22 cellular contexts compared by ENCODE assay signal in genomic region chr2:11786592-11786991, GRCh38.
"Had no signal": no experiment of that assay in that cellular context is flagged by ENCODE, and none has a peak within 500 bp of the region (broad histone marks: within the 10 kb centered on the region; RNA-seq: fewer than 3 reads in every experiment).

No MANE protein-coding gene starts in this region.

- DNase-seq: heart left ventricle; hypothalamus; immature natural killer cell; left ventricle myocardium inferior; mesendoderm; midbrain; mucosa of descending colon; naive thymus-derived CD4-positive, alpha-beta T cell; pancreas; psoas muscle; right lobe of liver; stimulated activated CD4-positive, alpha-beta T cell treated with anti-CD3 and anti-CD28 coated beads, Interleukin-12 subunit alpha, Interleukin-12 subunit beta, amount 100 ng/mL, for 4 hours; stimulated activated CD4-positive, alpha-beta T cell treated with anti-CD3 and anti-CD28 coated beads, Interleukin-15, amount 100 ng/mL, for 24 hours; stimulated activated CD4-positive, alpha-beta T cell treated with anti-CD3 and anti-CD28 coated beads, Interleukin-2, amount 100 ng/mL, for 24 hours; stimulated activated CD4-positive, alpha-beta T cell treated with anti-CD3 and anti-CD28 coated beads, Interleukin-4, amount 100 ng/mL, for 1 hour; stimulated activated naive CD4-positive, alpha-beta T cell; tibial artery; trophoblast cell; upper lobe of right lung had no signal

- H3K27me3 Mint-ChIP-seq: naive thymus-derived CD4-positive, alpha-beta T cell; natural killer cell treated with Interleukin-12 subunit alpha and Interleukin-12 subunit beta and Interleukin-15 and Interleukin-18, amount 100 ng/mL, for 72 hours; stimulated activated naive CD8-positive, alpha-beta T cell treated with anti-CD3 and anti-CD28 coated beads, Interleukin-15, Interleukin-2, amounts not matched to agents 100 ng/mL and 50 ng/mL, for 24 hours had no signal

- H3K4me3 Mint-ChIP-seq: immature natural killer cell; naive thymus-derived CD4-positive, alpha-beta T cell; natural killer cell treated with Interleukin-12 subunit alpha and Interleukin-12 subunit beta and Interleukin-15 and Interleukin-18, amount 100 ng/mL, for 72 hours; stimulated activated effector memory CD8-positive, alpha-beta T cell treated with anti-CD3 and anti-CD28 coated beads, Interleukin-12 subunit alpha, Interleukin-12 subunit beta, amount 100 ng/mL, for 72 hours; stimulated activated naive CD8-positive, alpha-beta T cell treated with anti-CD3 and anti-CD28 coated beads, Interleukin-15, Interleukin-2, amounts not matched to agents 100 ng/mL and 50 ng/mL, for 24 hours had no signal

- ATAC-seq: heart left ventricle; mucosa of descending colon; naive thymus-derived CD4-positive, alpha-beta T cell; natural killer cell treated with Interleukin-12 subunit alpha and Interleukin-12 subunit beta and Interleukin-15 and Interleukin-18, amount 100 ng/mL, for 72 hours; pancreas; psoas muscle; right lobe of liver; stimulated activated effector memory CD8-positive, alpha-beta T cell treated with anti-CD3 and anti-CD28 coated beads, Interleukin-12 subunit alpha, Interleukin-12 subunit beta, amount 100 ng/mL, for 72 hours; upper lobe of right lung had no signal

- H3K27ac Mint-ChIP-seq: immature natural killer cell; naive thymus-derived CD4-positive, alpha-beta T cell; natural killer cell treated with Interleukin-12 subunit alpha and Interleukin-12 subunit beta and Interleukin-15 and Interleukin-18, amount 100 ng/mL, for 72 hours; stimulated activated effector memory CD8-positive, alpha-beta T cell treated with anti-CD3 and anti-CD28 coated beads, Interleukin-12 subunit alpha, Interleukin-12 subunit beta, amount 100 ng/mL, for 72 hours; stimulated activated naive CD8-positive, alpha-beta T cell treated with anti-CD3 and anti-CD28 coated beads, Interleukin-15, Interleukin-2, amounts not matched to agents 100 ng/mL and 50 ng/mL, for 24 hours had no signal

- H3K9me3 Mint-ChIP-seq: immature natural killer cell; naive thymus-derived CD4-positive, alpha-beta T cell; natural killer cell treated with Interleukin-12 subunit alpha and Interleukin-12 subunit beta and Interleukin-15 and Interleukin-18, amount 100 ng/mL, for 72 hours; stimulated activated effector memory CD8-positive, alpha-beta T cell treated with anti-CD3 and anti-CD28 coated beads, Interleukin-12 subunit alpha, Interleukin-12 subunit beta, amount 100 ng/mL, for 72 hours; stimulated activated naive CD8-positive, alpha-beta T cell treated with anti-CD3 and anti-CD28 coated beads, Interleukin-15, Interleukin-2, amounts not matched to agents 100 ng/mL and 50 ng/mL, for 24 hours had no signal
